25 cellular contexts compared by ENCODE assay signal in genomic region chr13:87005511-87005910, GRCh38.
"Had no signal": no experiment of that assay in that cellular context is flagged by ENCODE, and none has a peak within 500 bp of the region (broad histone marks: within the 10 kb centered on the region; RNA-seq: fewer than 3 reads in every experiment).

No MANE protein-coding gene starts in this region.

- H3K36me3 ChIP-seq: brain microvascular endothelial cell, gastrocnemius medialis, heart left ventricle had no signal

- H3K4me3 ChIP-seq: coronary artery, dorsolateral prefrontal cortex, gastrocnemius medialis, heart left ventricle had no signal

- ATAC-seq: activated CD8-positive, alpha-beta T cell treated with anti-CD3 and anti-CD28 coated beads for 36 hours; activated T-cell treated with anti-CD3 and anti-CD28 coated beads, Interleukin-2, amount 50 U/mL, for 4 hours; activated T-helper 17 cell treated with anti-CD3 and anti-CD28 coated beads, Interleukin-2, amount 50 U/mL, for 72 hours; esophagus mucosa; gastrocnemius medialis; heart left ventricle had no signal

- H3K27me3 ChIP-seq: brain microvascular endothelial cell, dorsolateral prefrontal cortex, gastrocnemius medialis, heart left ventricle had no signal

- H3K4me1 ChIP-seq: gastrocnemius medialis, heart left ventricle had no signal

- DNase-seq: activated CD4-positive, alpha-beta T cell treated with anti-CD3 and anti-CD28 coated beads for 1 hour; activated CD4-positive, alpha-beta T cell treated with anti-CD3 and anti-CD28 coated beads for 4 hours; activated CD4-positive, alpha-beta T cell treated with anti-CD3 and anti-CD28 coated beads, Interleukin-2, amount 10 ng/mL, durations not matched to agents 7 days and 5 days; activated CD4-positive, alpha-beta T cell treated with anti-CD3 and anti-CD28 coated beads, Interleukin-2, amount 50 U/mL, for 48 hours; activated CD8-positive, alpha-beta memory T cell treated with anti-CD3 and anti-CD28 coated beads for 24 hours; activated CD8-positive, alpha-beta T cell treated with anti-CD3 and anti-CD28 coated beads for 36 hours; activated effector memory CD4-positive, alpha-beta T cell treated with Interleukin-2 at 50 U/mL for 16 hours; activated gamma-delta T cell treated with Interleukin-2 at 50 U/mL for 16 hours; activated naive CD4-positive, alpha-beta T cell treated with anti-CD3 and anti-CD28 coated beads, Interleukin-2, amount 50 U/mL, for 16 hours; activated naive CD4-positive, alpha-beta T cell treated with Interleukin-2 at 50 U/mL for 16 hours; activated T-cell treated with anti-CD3 and anti-CD28 coated beads, Interleukin-2, amount 50 U/mL, for 4 hours; amniotic stem cell; anterior cingulate cortex; brain microvascular endothelial cell; dorsolateral prefrontal cortex; effector memory CD4-positive, alpha-beta T cell; endodermal cell; foreskin fibroblast; gastrocnemius medialis; glutamatergic neuron; heart left ventricle; T-helper 2 cell had no signal

- H3K9me3 ChIP-seq: gastrocnemius medialis had no signal

- H3K27ac ChIP-seq: brain microvascular endothelial cell, coronary artery, dorsolateral prefrontal cortex, gastrocnemius medialis, heart left ventricle had no signal
